Comparison of ENCODE assay signal across 1 cellular context in the genomic region with DNA sequence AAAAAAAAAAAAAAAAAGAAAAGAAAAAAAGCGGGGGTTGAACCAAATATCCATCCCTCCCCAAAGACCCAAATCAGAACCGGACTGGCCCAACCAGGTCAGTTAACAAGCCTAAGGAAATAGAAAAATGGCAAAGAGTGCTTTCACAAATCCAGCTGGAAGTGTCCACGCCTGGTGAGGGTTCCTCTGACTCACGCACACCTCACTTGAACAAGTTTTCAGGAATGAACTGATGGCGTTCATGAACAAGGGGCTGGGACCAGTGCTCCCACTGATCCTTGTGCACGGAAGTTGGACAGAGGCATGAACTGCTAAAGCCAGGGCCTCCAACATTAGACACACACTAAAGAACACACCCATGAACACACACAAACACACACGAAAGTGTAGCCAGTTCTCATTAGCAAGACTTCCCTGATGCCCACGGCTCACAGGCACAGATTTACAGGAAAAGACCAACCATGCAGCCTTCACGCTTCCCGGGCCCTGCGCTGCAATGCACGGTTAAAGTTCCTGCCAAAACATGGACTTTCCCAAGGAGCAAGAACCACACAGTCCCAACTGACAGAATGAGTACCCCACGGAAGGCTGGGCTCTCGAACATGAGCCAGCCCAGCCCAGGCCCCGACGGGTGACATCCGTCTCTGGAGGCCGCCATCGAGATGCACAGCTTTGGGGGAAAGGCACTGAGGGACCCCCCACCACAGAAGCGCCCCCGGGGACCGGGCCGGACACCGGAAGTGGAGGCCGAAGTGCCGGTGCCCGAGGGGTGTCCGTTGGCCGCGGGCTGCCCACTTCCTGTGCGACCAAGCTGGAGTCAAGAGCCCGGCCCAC.
TF ChIP-seq lines count a peak whose summit lies in the region.

No MANE protein-coding gene starts in this region.

TF ChIP-seq in GM23338, 12 proteins besides CTCF, POLR2A, EP300 and RAD21 (continued from another document):
- TF ChIP-seq, protein P1, sequence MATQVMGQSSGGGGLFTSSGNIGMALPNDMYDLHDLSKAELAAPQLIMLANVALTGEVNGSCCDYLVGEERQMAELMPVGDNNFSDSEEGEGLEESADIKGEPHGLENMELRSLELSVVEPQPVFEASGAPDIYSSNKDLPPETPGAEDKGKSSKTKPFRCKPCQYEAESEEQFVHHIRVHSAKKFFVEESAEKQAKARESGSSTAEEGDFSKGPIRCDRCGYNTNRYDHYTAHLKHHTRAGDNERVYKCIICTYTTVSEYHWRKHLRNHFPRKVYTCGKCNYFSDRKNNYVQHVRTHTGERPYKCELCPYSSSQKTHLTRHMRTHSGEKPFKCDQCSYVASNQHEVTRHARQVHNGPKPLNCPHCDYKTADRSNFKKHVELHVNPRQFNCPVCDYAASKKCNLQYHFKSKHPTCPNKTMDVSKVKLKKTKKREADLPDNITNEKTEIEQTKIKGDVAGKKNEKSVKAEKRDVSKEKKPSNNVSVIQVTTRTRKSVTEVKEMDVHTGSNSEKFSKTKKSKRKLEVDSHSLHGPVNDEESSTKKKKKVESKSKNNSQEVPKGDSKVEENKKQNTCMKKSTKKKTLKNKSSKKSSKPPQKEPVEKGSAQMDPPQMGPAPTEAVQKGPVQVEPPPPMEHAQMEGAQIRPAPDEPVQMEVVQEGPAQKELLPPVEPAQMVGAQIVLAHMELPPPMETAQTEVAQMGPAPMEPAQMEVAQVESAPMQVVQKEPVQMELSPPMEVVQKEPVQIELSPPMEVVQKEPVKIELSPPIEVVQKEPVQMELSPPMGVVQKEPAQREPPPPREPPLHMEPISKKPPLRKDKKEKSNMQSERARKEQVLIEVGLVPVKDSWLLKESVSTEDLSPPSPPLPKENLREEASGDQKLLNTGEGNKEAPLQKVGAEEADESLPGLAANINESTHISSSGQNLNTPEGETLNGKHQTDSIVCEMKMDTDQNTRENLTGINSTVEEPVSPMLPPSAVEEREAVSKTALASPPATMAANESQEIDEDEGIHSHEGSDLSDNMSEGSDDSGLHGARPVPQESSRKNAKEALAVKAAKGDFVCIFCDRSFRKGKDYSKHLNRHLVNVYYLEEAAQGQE (IDR thresholded peaks at IDR 0.05; ENCODE audit: unreplicated experiment), result no peak
- TF ChIP-seq NANOG (IDR thresholded peaks at IDR 0.05; ENCODE audit: borderline replicate concordance) (no peak), EZH2 (IDR thresholded peaks at IDR 0.05; ENCODE audit: low read depth, unreplicated experiment) (no peak), ZNF331 (CRISPR knock-in tag; IDR thresholded peaks at IDR 0.05; ENCODE audit: low read depth) (no peak), JUNB (IDR thresholded peaks at IDR 0.05; ENCODE audit: unreplicated experiment) (no peak), STAT1 (IDR thresholded peaks at IDR 0.05; ENCODE audit: unreplicated experiment) (no peak), POLR2AphosphoS5 (IDR thresholded peaks at IDR 0.05; ENCODE audit: low read depth) (no peak), ZNF114 (CRISPR knock-in tag; IDR thresholded peaks at IDR 0.05) (no peak), CREB1 (CRISPR knock-in tag; IDR thresholded peaks at IDR 0.05; ENCODE audit: low read depth) (no peak)
- TF ChIP-seq, protein P2, sequence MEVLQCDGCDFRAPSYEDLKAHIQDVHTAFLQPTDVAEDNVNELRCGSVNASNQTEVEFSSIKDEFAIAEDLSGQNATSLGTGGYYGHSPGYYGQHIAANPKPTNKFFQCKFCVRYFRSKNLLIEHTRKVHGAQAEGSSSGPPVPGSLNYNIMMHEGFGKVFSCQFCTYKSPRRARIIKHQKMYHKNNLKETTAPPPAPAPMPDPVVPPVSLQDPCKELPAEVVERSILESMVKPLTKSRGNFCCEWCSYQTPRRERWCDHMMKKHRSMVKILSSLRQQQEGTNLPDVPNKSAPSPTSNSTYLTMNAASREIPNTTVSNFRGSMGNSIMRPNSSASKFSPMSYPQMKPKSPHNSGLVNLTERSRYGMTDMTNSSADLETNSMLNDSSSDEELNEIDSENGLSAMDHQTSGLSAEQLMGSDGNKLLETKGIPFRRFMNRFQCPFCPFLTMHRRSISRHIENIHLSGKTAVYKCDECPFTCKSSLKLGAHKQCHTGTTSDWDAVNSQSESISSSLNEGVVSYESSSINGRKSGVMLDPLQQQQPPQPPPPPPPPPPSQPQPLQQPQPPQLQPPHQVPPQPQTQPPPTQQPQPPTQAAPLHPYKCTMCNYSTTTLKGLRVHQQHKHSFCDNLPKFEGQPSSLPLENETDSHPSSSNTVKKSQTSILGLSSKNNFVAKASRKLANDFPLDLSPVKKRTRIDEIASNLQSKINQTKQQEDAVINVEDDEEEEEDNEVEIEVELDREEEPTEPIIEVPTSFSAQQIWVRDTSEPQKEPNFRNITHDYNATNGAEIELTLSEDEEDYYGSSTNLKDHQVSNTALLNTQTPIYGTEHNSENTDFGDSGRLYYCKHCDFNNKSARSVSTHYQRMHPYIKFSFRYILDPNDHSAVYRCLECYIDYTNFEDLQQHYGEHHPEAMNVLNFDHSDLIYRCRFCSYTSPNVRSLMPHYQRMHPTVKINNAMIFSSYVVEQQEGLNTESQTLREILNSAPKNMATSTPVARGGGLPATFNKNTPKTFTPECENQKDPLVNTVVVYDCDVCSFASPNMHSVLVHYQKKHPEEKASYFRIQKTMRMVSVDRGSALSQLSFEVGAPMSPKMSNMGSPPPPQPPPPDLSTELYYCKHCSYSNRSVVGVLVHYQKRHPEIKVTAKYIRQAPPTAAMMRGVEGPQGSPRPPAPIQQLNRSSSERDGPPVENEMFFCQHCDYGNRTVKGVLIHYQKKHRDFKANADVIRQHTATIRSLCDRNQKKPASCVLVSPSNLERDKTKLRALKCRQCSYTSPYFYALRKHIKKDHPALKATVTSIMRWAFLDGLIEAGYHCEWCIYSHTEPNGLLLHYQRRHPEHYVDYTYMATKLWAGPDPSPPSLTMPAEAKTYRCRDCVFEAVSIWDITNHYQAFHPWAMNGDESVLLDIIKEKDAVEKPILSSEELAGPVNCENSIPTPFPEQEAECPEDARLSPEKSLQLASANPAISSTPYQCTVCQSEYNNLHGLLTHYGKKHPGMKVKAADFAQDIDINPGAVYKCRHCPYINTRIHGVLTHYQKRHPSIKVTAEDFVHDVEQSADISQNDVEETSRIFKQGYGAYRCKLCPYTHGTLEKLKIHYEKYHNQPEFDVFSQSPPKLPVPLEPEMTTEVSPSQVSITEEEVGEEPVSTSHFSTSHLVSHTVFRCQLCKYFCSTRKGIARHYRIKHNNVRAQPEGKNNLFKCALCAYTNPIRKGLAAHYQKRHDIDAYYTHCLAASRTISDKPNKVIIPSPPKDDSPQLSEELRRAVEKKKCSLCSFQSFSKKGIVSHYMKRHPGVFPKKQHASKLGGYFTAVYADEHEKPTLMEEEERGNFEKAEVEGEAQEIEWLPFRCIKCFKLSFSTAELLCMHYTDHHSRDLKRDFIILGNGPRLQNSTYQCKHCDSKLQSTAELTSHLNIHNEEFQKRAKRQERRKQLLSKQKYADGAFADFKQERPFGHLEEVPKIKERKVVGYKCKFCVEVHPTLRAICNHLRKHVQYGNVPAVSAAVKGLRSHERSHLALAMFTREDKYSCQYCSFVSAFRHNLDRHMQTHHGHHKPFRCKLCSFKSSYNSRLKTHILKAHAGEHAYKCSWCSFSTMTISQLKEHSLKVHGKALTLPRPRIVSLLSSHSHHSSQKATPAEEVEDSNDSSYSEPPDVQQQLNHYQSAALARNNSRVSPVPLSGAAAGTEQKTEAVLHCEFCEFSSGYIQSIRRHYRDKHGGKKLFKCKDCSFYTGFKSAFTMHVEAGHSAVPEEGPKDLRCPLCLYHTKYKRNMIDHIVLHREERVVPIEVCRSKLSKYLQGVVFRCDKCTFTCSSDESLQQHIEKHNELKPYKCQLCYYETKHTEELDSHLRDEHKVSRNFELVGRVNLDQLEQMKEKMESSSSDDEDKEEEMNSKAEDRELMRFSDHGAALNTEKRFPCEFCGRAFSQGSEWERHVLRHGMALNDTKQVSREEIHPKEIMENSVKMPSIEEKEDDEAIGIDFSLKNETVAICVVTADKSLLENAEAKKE (CRISPR knock-in tag; IDR thresholded peaks at IDR 0.05), result no peak
